ENCODE assay signal across 8 cellular contexts in genomic region chr17:79065105-79065670, GRCh38.
DNase-seq lines count a peak whose midpoint lies in the region; ATAC-seq and TF ChIP-seq lines count a peak whose summit lies in the region.

No MANE protein-coding gene starts in this region.

- peak; percentile 22 for TF ChIP-seq CTCF in GM10248 (IDR thresholded peaks at IDR 0.05; ENCODE audit: control extremely low read depth, extremely low read depth, low read depth, missing control alignments)

- CTCF ChIA-PET in GM10248 (lab: Yijun Ruan, JAX) = interaction anchor here (0.6 to 4.6 kb wide), 15 partner anchors 9 to 327 kb away, joined by 3 to 33 read pairs (median 4); partner anchors contain the start of gene ENGASE

- DNase-seq in GM10248 (ENCODE audit: extremely low spot score) (peak; percentile 33), NCI-H1092 treated with DMSO at 0.1 percent for 48 hours (lab: John Stamatoyannopoulos, UW) (peak; percentile 11), fibroblast of gingiva (ENCODE audit: low read depth) (peak; percentile 21), pons (ENCODE audit: low spot score) (peak; percentile 56), cerebellar nuclear complex (lab: John Stamatoyannopoulos, UW) (no peak)
- DNase-seq in activated CD8-positive, alpha-beta memory T cell treated with anti-CD3 and anti-CD28 coated beads for 4 hours (ENCODE audit: low read depth in 2 of 2) = peak; percentile 18 to 31

- POLR2A ChIA-PET in GM10248 (lab: Yijun Ruan, JAX) = no interaction called here

- ATAC-seq in HG02588 (IDR thresholded peaks at IDR 0.05; ENCODE audit: unreplicated experiment) (no peak), HG02885 (IDR thresholded peaks at IDR 0.05; ENCODE audit: poor library complexity, unreplicated experiment) (no peak)

Comparison
In these comparisons a context has a peak if more than half of its experiments do, and no peak if none do; other contexts are left out.
1. DNase-seq: peak in GM10248 (single experiment), NCI-H1092 treated with DMSO at 0.1 percent for 48 hours (single experiment), activated CD8-positive, alpha-beta memory T cell treated with anti-CD3 and anti-CD28 coated beads for 4 hours (2 of 2), fibroblast of gingiva (single experiment) and pons (single experiment); none in cerebellar nuclear complex (0 of 2).